ENCODE assay signal across 1 cellular context in the genomic region with DNA sequence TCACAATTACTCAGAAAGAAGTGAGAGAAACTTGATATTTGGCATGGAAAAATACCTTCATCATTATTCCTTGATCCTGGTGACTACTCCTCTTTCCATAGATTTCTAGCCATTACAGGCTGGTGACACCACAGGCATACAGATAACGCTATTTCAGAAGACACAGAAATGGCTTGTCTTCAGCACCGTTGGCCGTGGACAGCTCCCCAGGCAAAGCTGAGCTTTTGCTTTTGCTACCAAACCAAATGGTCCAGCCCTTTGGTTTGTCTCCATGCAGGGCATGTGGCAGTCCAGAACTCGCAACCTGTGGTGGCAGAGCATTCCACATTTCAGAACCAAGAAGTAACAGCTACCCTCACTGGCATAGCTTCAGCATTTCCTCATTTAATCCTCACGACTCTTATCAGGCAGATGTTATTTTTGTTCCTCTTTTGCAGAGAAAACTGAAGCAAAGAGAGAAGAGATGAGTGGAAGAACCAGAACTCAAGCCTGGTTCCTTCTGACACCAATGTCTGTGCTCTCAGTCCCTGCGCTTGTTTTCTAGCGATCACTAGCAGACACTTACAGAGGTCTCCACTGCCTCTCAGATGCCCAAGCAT.
A peak's percentile ranks its signal among the peaks of the same experiment; 100 is the strongest.
TF ChIP-seq lines count a peak whose summit lies in the region.

No MANE protein-coding gene starts in this region.

TF ChIP-seq in GM12878, 131 proteins besides CTCF, POLR2A, EP300 and RAD21:
- TF ChIP-seq, protein P1, sequence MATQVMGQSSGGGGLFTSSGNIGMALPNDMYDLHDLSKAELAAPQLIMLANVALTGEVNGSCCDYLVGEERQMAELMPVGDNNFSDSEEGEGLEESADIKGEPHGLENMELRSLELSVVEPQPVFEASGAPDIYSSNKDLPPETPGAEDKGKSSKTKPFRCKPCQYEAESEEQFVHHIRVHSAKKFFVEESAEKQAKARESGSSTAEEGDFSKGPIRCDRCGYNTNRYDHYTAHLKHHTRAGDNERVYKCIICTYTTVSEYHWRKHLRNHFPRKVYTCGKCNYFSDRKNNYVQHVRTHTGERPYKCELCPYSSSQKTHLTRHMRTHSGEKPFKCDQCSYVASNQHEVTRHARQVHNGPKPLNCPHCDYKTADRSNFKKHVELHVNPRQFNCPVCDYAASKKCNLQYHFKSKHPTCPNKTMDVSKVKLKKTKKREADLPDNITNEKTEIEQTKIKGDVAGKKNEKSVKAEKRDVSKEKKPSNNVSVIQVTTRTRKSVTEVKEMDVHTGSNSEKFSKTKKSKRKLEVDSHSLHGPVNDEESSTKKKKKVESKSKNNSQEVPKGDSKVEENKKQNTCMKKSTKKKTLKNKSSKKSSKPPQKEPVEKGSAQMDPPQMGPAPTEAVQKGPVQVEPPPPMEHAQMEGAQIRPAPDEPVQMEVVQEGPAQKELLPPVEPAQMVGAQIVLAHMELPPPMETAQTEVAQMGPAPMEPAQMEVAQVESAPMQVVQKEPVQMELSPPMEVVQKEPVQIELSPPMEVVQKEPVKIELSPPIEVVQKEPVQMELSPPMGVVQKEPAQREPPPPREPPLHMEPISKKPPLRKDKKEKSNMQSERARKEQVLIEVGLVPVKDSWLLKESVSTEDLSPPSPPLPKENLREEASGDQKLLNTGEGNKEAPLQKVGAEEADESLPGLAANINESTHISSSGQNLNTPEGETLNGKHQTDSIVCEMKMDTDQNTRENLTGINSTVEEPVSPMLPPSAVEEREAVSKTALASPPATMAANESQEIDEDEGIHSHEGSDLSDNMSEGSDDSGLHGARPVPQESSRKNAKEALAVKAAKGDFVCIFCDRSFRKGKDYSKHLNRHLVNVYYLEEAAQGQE (IDR thresholded peaks at IDR 0.05; ENCODE audit: low read depth, low read length), result peak; percentile 92
- no peak for TF ChIP-seq SMARCA5 (IDR thresholded peaks at IDR 0.05)
